In the genomic region with DNA sequence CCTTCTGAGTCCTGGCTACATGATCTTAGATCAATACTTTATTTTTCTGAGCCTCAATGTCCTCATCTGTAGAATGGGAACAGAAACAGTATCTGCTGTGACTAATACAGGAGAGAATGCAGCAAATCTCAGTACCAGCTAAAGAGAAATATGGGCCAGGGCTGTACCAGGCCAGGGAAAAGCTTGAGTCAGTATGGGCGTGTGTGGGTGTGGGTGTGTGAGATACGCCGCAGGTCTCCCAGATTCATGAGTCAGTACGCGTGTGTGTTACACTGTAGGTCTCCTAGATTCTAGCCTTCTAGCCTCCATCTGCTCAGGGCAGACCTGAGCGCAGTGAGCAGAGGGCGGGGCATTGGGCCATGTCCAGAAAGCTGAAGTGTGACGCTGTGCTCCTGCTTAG, we compare ENCODE assay signal across 9 cellular contexts. TPM values are rescaled to one million over a fixed set of nuclear protein-coding genes. Genes with fewer than 3 reads are reported as not detected.
DNase-seq lines count a peak whose midpoint lies in the region; ATAC-seq, FAIRE-seq and TF ChIP-seq lines count a peak whose summit lies in the region.
"Had no signal": no experiment of that assay in that cellular context is flagged by ENCODE, and none has a peak within 500 bp of the region (broad histone marks: within the 10 kb centered on the region; RNA-seq: fewer than 3 reads in every experiment).

No MANE protein-coding gene starts in this region.

- peaks cover 6% of the 10 kb centered on the region for H3K27me3 Mint-ChIP-seq in CD4-positive, CD25-positive, alpha-beta regulatory T cell

- H3K36me3 ChIP-seq in CD4-positive, CD25-positive, alpha-beta regulatory T cell (ENCODE audit: control insufficient read depth, insufficient read depth, low read length), result peaks cover 53% of the 10 kb centered on the region
- H3K36me3 ChIP-seq in RWPE2 (ENCODE audit: low read depth) (peaks cover 65% of the 10 kb centered on the region), psoas muscle (ENCODE audit: insufficient read depth in 1 of 2, low read depth in 1 of 2) (peaks cover 0 to 28% of the 10 kb centered on the region in 2 donors), kidney (ENCODE audit: control insufficient read depth in 1 of 2, insufficient read depth in 2 of 2, low read length in 2 of 2) (peaks cover 12 to 17% of the 10 kb centered on the region in 2 donors)

- no peaks in the 10 kb centered on the region for H3K9me3 ChIP-seq in CD4-positive, CD25-positive, alpha-beta regulatory T cell (ENCODE audit: control insufficient read depth in 2 of 2, low read length in 2 of 2)
- H3K9me3 ChIP-seq in RWPE2 (ENCODE audit: severe bottlenecking), result no peaks in the 10 kb centered on the region
- H3K9me3 ChIP-seq in psoas muscle, result no peaks in the 10 kb centered on the region
- no peaks in the 10 kb centered on the region for H3K9me3 ChIP-seq in kidney (ENCODE audit: control insufficient read depth in 1 of 2, low read length in 2 of 2)

- H3K4me3 ChIP-seq in CD4-positive, CD25-positive, alpha-beta regulatory T cell (ENCODE audit: low read depth, low read length), result no peak overlapping the region
- H3K4me3 ChIP-seq in RWPE2 (ENCODE audit: severe bottlenecking) (no peak overlapping the region), dorsolateral prefrontal cortex (no peak overlapping the region), psoas muscle (no peak overlapping the region), kidney (ENCODE audit: low read length in 2 of 2) (no peak overlapping the region)

- peak overlapping the region in 2 of 3 donors; percentile 51 to 76 for H3K27ac Mint-ChIP-seq in CD4-positive, CD25-positive, alpha-beta regulatory T cell

- H3K4me1 Mint-ChIP-seq in CD4-positive, CD25-positive, alpha-beta regulatory T cell, result peaks cover 6 to 55% (median 22%) of the 10 kb centered on the region in 4 donors

- H3K9me3 Mint-ChIP-seq in CD4-positive, CD25-positive, alpha-beta regulatory T cell, result no peaks in the 10 kb centered on the region

- no peak for DNase-seq in CD4-positive, CD25-positive, alpha-beta regulatory T cell
- DNase-seq in RWPE2 (ENCODE audit: low spot score), result peak; percentile 91
- peak in 1 of 10 donors; percentile 45 for DNase-seq in dorsolateral prefrontal cortex
- DNase-seq in psoas muscle, result no peak
- DNase-seq in kidney, result no peak
- no peak for DNase-seq in HTR-8/SVneo (ENCODE audit: insufficient read length, low spot score)

- no peaks in the 10 kb centered on the region for H3K27me3 ChIP-seq in CD4-positive, CD25-positive, alpha-beta regulatory T cell (ENCODE audit: control insufficient read depth, insufficient read depth, low read length)
- H3K27me3 ChIP-seq in RWPE2 (ENCODE audit: insufficient read depth, poor library complexity, severe bottlenecking) (no peaks in the 10 kb centered on the region), dorsolateral prefrontal cortex (no peaks in the 10 kb centered on the region), psoas muscle (ENCODE audit: insufficient read depth in 3 of 3, low read length in 2 of 3) (no peaks in the 10 kb centered on the region)

- TF ChIP-seq CTCF in RWPE2 (IDR thresholded peaks at IDR 0.05; ENCODE audit: poor library complexity, severe bottlenecking) (no peak), dorsolateral prefrontal cortex (IDR thresholded peaks at IDR 0.05 in 54 of 56, conservative IDR thresholded peaks at IDR 0.05 in 2 of 56; ENCODE audit: low read depth in 1 of 56, partially characterized antibody in 56 of 56) (no peak), psoas muscle (IDR thresholded peaks at IDR 0.05) (no peak), kidney (IDR thresholded peaks at IDR 0.05; ENCODE audit: borderline replicate concordance, extremely low read depth, insufficient read depth) (no peak)

- peaks cover 11% of the 10 kb centered on the region for H3K36me3 Mint-ChIP-seq in CD4-positive, CD25-positive, alpha-beta regulatory T cell

- intact Hi-C loops in dorsolateral prefrontal cortex (cut with DNase I) (no loop called here), psoas muscle (cut with DNase I) (no loop called here), kidney (cut with DNase I) (no loop called here)

- ATAC-seq in CD4-positive, CD25-positive, alpha-beta regulatory T cell (ENCODE audit: low read depth in 2 of 2), result no peak
- ATAC-seq in RWPE2 (ENCODE audit: low read depth) (peak; percentile 70), psoas muscle (peak in 1 of 4 donors; percentile 19), GM21360 (IDR thresholded peaks at IDR 0.05; ENCODE audit: unreplicated experiment) (no peak), GM18502 (IDR thresholded peaks at IDR 0.05; ENCODE audit: poor library complexity, unreplicated experiment) (no peak)

- peaks cover 59% of the 10 kb centered on the region for H3K4me1 ChIP-seq in CD4-positive, CD25-positive, alpha-beta regulatory T cell (ENCODE audit: control insufficient read depth, insufficient read depth, low read length, poor library complexity, severe bottlenecking)
- H3K4me1 ChIP-seq in RWPE2 (ENCODE audit: insufficient read depth, poor library complexity, severe bottlenecking) (peaks cover 59% of the 10 kb centered on the region), psoas muscle (peaks cover 67% of the 10 kb centered on the region), kidney (ENCODE audit: control insufficient read depth in 1 of 2, insufficient read depth in 1 of 2, low read depth in 1 of 2, low read length in 2 of 2) (peaks cover 12 to 52% of the 10 kb centered on the region in 2 donors)

- peak overlapping the region in 2 of 4 donors; percentile 60 to 90 for H3K4me3 Mint-ChIP-seq in CD4-positive, CD25-positive, alpha-beta regulatory T cell

- no peak overlapping the region for H3K27ac ChIP-seq in CD4-positive, CD25-positive, alpha-beta regulatory T cell (ENCODE audit: insufficient read depth, low read length, poor library complexity, severe bottlenecking)
- H3K27ac ChIP-seq in RWPE2 (ENCODE audit: poor library complexity, severe bottlenecking) (peak overlapping the region; percentile 93), dorsolateral prefrontal cortex (peak overlapping the region in 48 of 59 donors; percentile 1 to 100 (median 60)), psoas muscle (peak overlapping the region; percentile 10), kidney (ENCODE audit: low read depth in 2 of 2, low read length in 2 of 2) (peak overlapping the region in 1 of 2 donors; percentile 4)

- WGBS in psoas muscle, 3 donors, result 80 to 85% (median 83%) methylated on average over 8 of the region's 8 CpGs

- H3K9ac ChIP-seq in kidney (ENCODE audit: low read length in 2 of 2), result peak overlapping the region in 1 of 2 donors; percentile 26

- FAIRE-seq in kidney (lab: Jason Lieb, UNC) (no peak), HTR-8/SVneo (lab: Jason Lieb, UNC) (no peak)
- FAIRE-seq: colon had no signal

RNA-seq across cellular contexts. Expression of gene GNAI2, which starts 15.2 kb away (rescaled TPM):
- total RNA-seq in CD4-positive, CD25-positive, alpha-beta regulatory T cell, result 373 TPM
- polyA plus RNA-seq in CD4-positive, CD25-positive, alpha-beta regulatory T cell, result 100 to 1,000 TPM; 544 to 696 (median 614) TPM
- total RNA-seq in dorsolateral prefrontal cortex (100 to 1,000 TPM; 117 to 240 (median 161) TPM), psoas muscle (10 to 100 TPM; 55.5 to 93.9 (median 74.8) TPM), kidney (245 TPM)
- polyA plus RNA-seq in psoas muscle (10 to 100 TPM; 39.4 to 57.6 (median 50.7) TPM), kidney (ENCODE audit: insufficient read depth, low read depth, low replicate concordance) (141 TPM)

RNA-seq across cellular contexts. Expression of gene SEMA3B, which starts 17.7 kb away (rescaled TPM):
- 1.7 TPM for total RNA-seq in CD4-positive, CD25-positive, alpha-beta regulatory T cell
- polyA plus RNA-seq in CD4-positive, CD25-positive, alpha-beta regulatory T cell, result not detected
- total RNA-seq in dorsolateral prefrontal cortex, result 100 to 1,000 TPM in 85 of 120 experiments, 10 to 100 TPM in 35; 36.0 to 486 (median 135) TPM
- 1 to 10 TPM; 3.1 to 6.8 (median 4.3) TPM for total RNA-seq in psoas muscle
- polyA plus RNA-seq in psoas muscle, result 1 to 10 TPM; 2.1 to 3.4 (median 2.2) TPM
- 96.1 TPM for total RNA-seq in kidney
- polyA plus RNA-seq in kidney (ENCODE audit: insufficient read depth, low read depth, low replicate concordance), result 99.9 TPM

RNA-seq across cellular contexts. Expression of gene LSMEM2, which starts 27.7 kb away (rescaled TPM):
- total RNA-seq in CD4-positive, CD25-positive, alpha-beta regulatory T cell, result not detected
- under 1 TPM in 1 of 4 donors, not detected in 3; 0.22 TPM for polyA plus RNA-seq in CD4-positive, CD25-positive, alpha-beta regulatory T cell
- total RNA-seq in dorsolateral prefrontal cortex, result 1 to 10 TPM in 95 of 120 experiments, under 1 TPM in 23, not detected in 2; 0.31 to 7.4 (median 1.7) TPM
- 10 to 100 TPM in 1 of 4 donors, 1 to 10 TPM in 2, under 1 TPM in 1; 0.84 to 13.1 (median 1.1) TPM for total RNA-seq in psoas muscle
- 1 to 10 TPM in 1 of 3 donors, under 1 TPM in 2; 0.61 to 1.6 (median 0.66) TPM for polyA plus RNA-seq in psoas muscle
- total RNA-seq in kidney, result 0.22 TPM
- polyA plus RNA-seq in kidney (ENCODE audit: insufficient read depth, low read depth, low replicate concordance), result 0.62 TPM

RNA-seq across cellular contexts. Expression of gene IFRD2, which starts 41.0 kb away (rescaled TPM):
- total RNA-seq in CD4-positive, CD25-positive, alpha-beta regulatory T cell, result 39.9 TPM
- polyA plus RNA-seq in CD4-positive, CD25-positive, alpha-beta regulatory T cell, result 10 to 100 TPM; 40.6 to 51.9 (median 43.4) TPM
- total RNA-seq in dorsolateral prefrontal cortex (10 to 100 TPM; 15.0 to 46.2 (median 28.8) TPM), psoas muscle (100 to 1,000 TPM in 3 of 4 donors, 10 to 100 TPM in 1; 77.2 to 145 (median 119) TPM), kidney (78.1 TPM)
- polyA plus RNA-seq in psoas muscle (100 to 1,000 TPM; 129 to 175 (median 151) TPM), kidney (ENCODE audit: insufficient read depth, low read depth, low replicate concordance) (54.1 TPM)

RNA-seq across cellular contexts. Expression of gene SLC38A3, which starts 46.1 kb away (rescaled TPM):
- not detected for total RNA-seq in CD4-positive, CD25-positive, alpha-beta regulatory T cell
- not detected for polyA plus RNA-seq in CD4-positive, CD25-positive, alpha-beta regulatory T cell
- 10 to 100 TPM; 12.5 to 71.4 (median 28.5) TPM for total RNA-seq in dorsolateral prefrontal cortex
- total RNA-seq in psoas muscle, result 10 to 100 TPM in 1 of 4 donors, 1 to 10 TPM in 3; 1.7 to 12.7 (median 5.4) TPM
- 1 to 10 TPM in 2 of 3 donors, under 1 TPM in 1; 0.12 to 4.5 (median 1.3) TPM for polyA plus RNA-seq in psoas muscle
- 1.6 TPM for total RNA-seq in kidney
- 4.2 TPM for polyA plus RNA-seq in kidney (ENCODE audit: insufficient read depth, low read depth, low replicate concordance)

Comparison
In these comparisons a context has a peak if more than half of its experiments do, and no peak if none do; other contexts are left out.
1. RNA of gene SEMA3B, which starts 17.7 kb away (total RNA-seq): 36.0 to 486 TPM in dorsolateral prefrontal cortex and 96.1 TPM in kidney (single experiment); 3.1 to 6.8 TPM in psoas muscle and 1.7 TPM in CD4-positive, CD25-positive, alpha-beta regulatory T cell (single experiment); every median in the first group is over 4 times any median in the second.